21 cellular contexts compared by ENCODE assay signal in genomic region chr7:27194641-27195379, GRCh38. TPM values are rescaled to one million over a fixed set of nuclear protein-coding genes. Genes with fewer than 3 reads are reported as not detected.
A peak's percentile ranks its signal among the peaks of the same experiment; 100 is the strongest.
DNase-seq lines count a peak whose midpoint lies in the region; ATAC-seq, FAIRE-seq and TF ChIP-seq lines count a peak whose summit lies in the region.
"Had no signal": no experiment of that assay in that cellular context is flagged by ENCODE, and none has a peak within 500 bp of the region (broad histone marks: within the 10 kb centered on the region; RNA-seq: fewer than 3 reads in every experiment).

No MANE protein-coding gene starts in this region.

- H3K9me3 ChIP-seq in HEK293 (ENCODE audit: control insufficient read depth, insufficient read depth, low read depth, low read length) (no peaks in the 10 kb centered on the region), small intestine (ENCODE audit: control insufficient read depth, low read depth) (no peaks in the 10 kb centered on the region)
- H3K9me3 ChIP-seq: right atrium auricular region had no signal

- no peak overlapping the region for H3K27ac Mint-ChIP-seq in nephron progenitor cell
- H3K27ac Mint-ChIP-seq: stimulated activated effector memory CD8-positive, alpha-beta T cell treated with anti-CD3 and anti-CD28 coated beads, Interleukin-12 subunit alpha, Interleukin-12 subunit beta, amount 100 ng/mL, for 72 hours had no signal

- peaks cover 12% of the 10 kb centered on the region for H3K4me1 ChIP-seq in HEK293 (ENCODE audit: control insufficient read depth, insufficient read depth, low read length)
- H3K4me1 ChIP-seq in small intestine (ENCODE audit: control insufficient read depth in 2 of 2, insufficient read depth in 1 of 2, low read depth in 1 of 2, low read length in 1 of 2): peaks cover 0 to 5% of the 10 kb centered on the region in 2 donors

- peaks cover 15 to 53% of the 10 kb centered on the region in 2 donors for H3K27me3 ChIP-seq in small intestine (ENCODE audit: control insufficient read depth in 2 of 2, insufficient read depth in 2 of 2, low read length in 2 of 2)

- FAIRE-seq in small intestine (lab: Jason Lieb, UNC): no peak
- FAIRE-seq: keratinocyte had no signal

- TF ChIP-seq CTCF in HEK293 (tag by site-specific recombination; IDR thresholded peaks at IDR 0.05) (no peak), coronary artery (IDR thresholded peaks at IDR 0.05) (no peak), nephron progenitor cell (IDR thresholded peaks at IDR 0.05) (no peak)

- POLR2A ChIA-PET in HEK293 (lab: Yijun Ruan, JAX): interaction anchor here (0.6 to 2.6 kb wide), 4 partner anchors 9 to 26 kb away, joined by 3 to 25 read pairs (median 4); partner anchors contain the start of gene HOXA11

- no peaks in the 10 kb centered on the region for H3K36me3 Mint-ChIP-seq in nephron progenitor cell (ENCODE audit: low read depth)
- H3K36me3 Mint-ChIP-seq: CD4-positive, alpha-beta memory T cell; stimulated activated effector memory CD8-positive, alpha-beta T cell treated with anti-CD3 and anti-CD28 coated beads, Interleukin-12 subunit alpha, Interleukin-12 subunit beta, amount 100 ng/mL, for 72 hours had no signal

- peaks cover 11 to 23% of the 10 kb centered on the region in 2 experiments; a peak in 2 of 3 replicates for H3K36me3 ChIP-seq in HEK293 (ENCODE audit: control insufficient read depth in 2 of 2, insufficient read depth in 1 of 2, low read length in 2 of 2)
- H3K36me3 ChIP-seq in small intestine (ENCODE audit: control insufficient read depth in 2 of 2, insufficient read depth in 2 of 2, low read length in 2 of 2): no peaks in the 10 kb centered on the region
- H3K36me3 ChIP-seq: right atrium auricular region had no signal

- H3K9me3 Mint-ChIP-seq in nephron progenitor cell: no peaks in the 10 kb centered on the region
- H3K9me3 Mint-ChIP-seq: stimulated activated effector memory CD8-positive, alpha-beta T cell treated with anti-CD3 and anti-CD28 coated beads, Interleukin-12 subunit alpha, Interleukin-12 subunit beta, amount 100 ng/mL, for 72 hours had no signal

- H3K27ac ChIP-seq in HEK293 (ENCODE audit: extremely low read depth, low read depth, low read length) (no peak overlapping the region), coronary artery (no peak overlapping the region), small intestine (ENCODE audit: low read depth in 1 of 2, low read length in 1 of 2) (no peak overlapping the region)
- H3K27ac ChIP-seq: right atrium auricular region had no signal

- H3K27me3 Mint-ChIP-seq in nephron progenitor cell (ENCODE audit: low read depth, poor library complexity): peaks cover 97% of the 10 kb centered on the region

- 27 to 41% (median 34%) methylated on average over 10 of the region's 10 CpGs for WGBS in small intestine, 3 donors

- peaks cover 27% of the 10 kb centered on the region for H3K4me1 Mint-ChIP-seq in nephron progenitor cell

- no peak overlapping the region for H3K4me3 ChIP-seq in HEK293 (ENCODE audit: low read depth, low read length)
- no peak overlapping the region for H3K4me3 ChIP-seq in coronary artery
- no peak overlapping the region for H3K4me3 ChIP-seq in small intestine (ENCODE audit: low read depth in 1 of 2, low read length in 2 of 2)
- H3K4me3 ChIP-seq: right atrium auricular region had no signal

- no peak overlapping the region for H3K4me3 Mint-ChIP-seq in nephron progenitor cell
- H3K4me3 Mint-ChIP-seq: stimulated activated effector memory CD8-positive, alpha-beta T cell treated with anti-CD3 and anti-CD28 coated beads, Interleukin-12 subunit alpha, Interleukin-12 subunit beta, amount 100 ng/mL, for 72 hours had no signal

- DNase-seq in AG08395 (ENCODE audit: low spot score) (peak; percentile 6), coronary artery (ENCODE audit: low spot score) (peak; percentile 1), nephron progenitor cell (peak; percentile 28), A172 (ENCODE audit: low spot score) (no peak), small intestine (no peak), D341Med (ENCODE audit: low spot score) (no peak)
- DNase-seq: CD4-positive, alpha-beta memory T cell; cortex of kidney; DMS79; hypothalamus; Kasumi-1; naive B cell; NCI-H1417; NCI-H510A treated with DMSO at 0.1 percent for 48 hours had no signal

- CTCF ChIA-PET in HEK293 (lab: Yijun Ruan, JAX): interaction anchor here (0.6 to 3.1 kb wide), 17 partner anchors 10 to 899 kb away, joined by 3 to 26 read pairs (median 8); partner anchors contain the start of gene HOXA11

- ATAC-seq in HG02623 (IDR thresholded peaks at IDR 0.05; ENCODE audit: unreplicated experiment): no peak
- ATAC-seq: stimulated activated effector memory CD8-positive, alpha-beta T cell treated with anti-CD3 and anti-CD28 coated beads, Interleukin-12 subunit alpha, Interleukin-12 subunit beta, amount 100 ng/mL, for 72 hours had no signal

TF ChIP-seq in HEK293, 187 proteins besides CTCF, POLR2A, EP300 and RAD21:
- TF ChIP-seq ZNF701 (tag by site-specific recombination; IDR thresholded peaks at IDR 0.05) (no peak), ZNF660 (tag by site-specific recombination; IDR thresholded peaks at IDR 0.05) (no peak), ZBTB20 (tag by site-specific recombination; IDR thresholded peaks at IDR 0.05) (peak; percentile 16; the same call in 1 of the 2 replicates), KLF10 (tag by site-specific recombination; IDR thresholded peaks at IDR 0.05) (no peak), PRDM6 (tag by site-specific recombination; IDR thresholded peaks at IDR 0.05) (peak; percentile 46; the same call in 1 of the 2 replicates), MEIS1 (CRISPR knock-in tag; IDR thresholded peaks at IDR 0.05; ENCODE audit: borderline replicate concordance) (no peak), ZNF211 (tag by site-specific recombination; IDR thresholded peaks at IDR 0.05; ENCODE audit: low read depth) (no peak), ZNF292 (tag by site-specific recombination; IDR thresholded peaks at IDR 0.05; ENCODE audit: borderline replicate concordance, low read depth) (no peak)
- TF ChIP-seq, protein P1, sequence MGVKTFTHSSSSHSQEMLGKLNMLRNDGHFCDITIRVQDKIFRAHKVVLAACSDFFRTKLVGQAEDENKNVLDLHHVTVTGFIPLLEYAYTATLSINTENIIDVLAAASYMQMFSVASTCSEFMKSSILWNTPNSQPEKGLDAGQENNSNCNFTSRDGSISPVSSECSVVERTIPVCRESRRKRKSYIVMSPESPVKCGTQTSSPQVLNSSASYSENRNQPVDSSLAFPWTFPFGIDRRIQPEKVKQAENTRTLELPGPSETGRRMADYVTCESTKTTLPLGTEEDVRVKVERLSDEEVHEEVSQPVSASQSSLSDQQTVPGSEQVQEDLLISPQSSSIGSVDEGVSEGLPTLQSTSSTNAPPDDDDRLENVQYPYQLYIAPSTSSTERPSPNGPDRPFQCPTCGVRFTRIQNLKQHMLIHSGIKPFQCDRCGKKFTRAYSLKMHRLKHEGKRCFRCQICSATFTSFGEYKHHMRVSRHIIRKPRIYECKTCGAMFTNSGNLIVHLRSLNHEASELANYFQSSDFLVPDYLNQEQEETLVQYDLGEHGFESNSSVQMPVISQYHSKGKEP (tag by site-specific recombination; IDR thresholded peaks at IDR 0.05): no peak

RNA-seq across cellular contexts. Expression of gene HOXA13, which starts 5.1 kb away (rescaled TPM):
- total RNA-seq in A172 (2014; rRNA removed; shearing (Covaris generic)): 3.2 and 4.7 TPM in 2 replicates
- polyA plus RNA-seq in small intestine: not detected
- total RNA-seq: CD4-positive, alpha-beta memory T cell; lung microvascular endothelial cell; omental fat pad; right atrium auricular region had no signal
- polyA plus RNA-seq: CD4-positive, alpha-beta memory T cell; keratinocyte had no signal

RNA-seq across cellular contexts. Expression of gene HOXA11, which starts 9.8 kb away (rescaled TPM):
- total RNA-seq in A172 (2014; rRNA removed; shearing (Covaris generic)): 1.2 TPM in 2 replicates
- not detected for polyA plus RNA-seq in small intestine
- total RNA-seq: CD4-positive, alpha-beta memory T cell; lung microvascular endothelial cell; omental fat pad; right atrium auricular region had no signal
- polyA plus RNA-seq: CD4-positive, alpha-beta memory T cell had no signal

RNA-seq across cellular contexts. Expression of gene HOXA10, which starts 20.7 kb away (rescaled TPM):
- 26.4 and 30.7 TPM in 2 replicates for total RNA-seq in A172 (2014; rRNA removed; shearing (Covaris generic))
- under 1 TPM in 1 of 3 donors, not detected in 2; 0.06 TPM for polyA plus RNA-seq in small intestine
- total RNA-seq: CD4-positive, alpha-beta memory T cell; right atrium auricular region had no signal
- polyA plus RNA-seq: CD4-positive, alpha-beta memory T cell had no signal

RNA-seq across cellular contexts. Expression of gene HOXA9, which starts 29.5 kb away (rescaled TPM):
- total RNA-seq in A172 (2014; rRNA removed; shearing (Covaris generic)): 74.8 and 88.6 TPM in 2 replicates
- polyA plus RNA-seq in small intestine: under 1 TPM in 1 of 3 donors, not detected in 2; 0.28 TPM
- total RNA-seq: CD4-positive, alpha-beta memory T cell; right atrium auricular region had no signal
- polyA plus RNA-seq: CD4-positive, alpha-beta memory T cell had no signal

RNA-seq across cellular contexts. Expression of gene HOXA7, which starts 38.3 kb away (rescaled TPM):
- total RNA-seq in A172 (2014; rRNA removed; shearing (Covaris generic)): not detected in 2 replicates
- polyA plus RNA-seq in small intestine: 1 to 10 TPM in 2 of 3 donors, not detected in 1; 1.1 to 1.9 TPM
- total RNA-seq: CD4-positive, alpha-beta memory T cell; right atrium auricular region had no signal
- polyA plus RNA-seq: CD4-positive, alpha-beta memory T cell had no signal

Comparison
In these comparisons a context has a peak if more than half of its experiments do, and no peak if none do; other contexts are left out.
1. DNase-seq: peak in AG08395 (single experiment), coronary artery (single experiment) and nephron progenitor cell (single experiment); none in A172 (single experiment), small intestine (single experiment) and D341Med (single experiment).